ENCODE assay signal across 22 cellular contexts in genomic region chr2:219290381-219291171, GRCh38. TPM values are rescaled to one million over a fixed set of nuclear protein-coding genes. Genes with fewer than 3 reads are reported as not detected.
DNase-seq lines count a peak whose midpoint lies in the region; ATAC-seq, FAIRE-seq and TF ChIP-seq lines count a peak whose summit lies in the region.
"Had no signal": no experiment of that assay in that cellular context is flagged by ENCODE, and none has a peak within 500 bp of the region (broad histone marks: within the 10 kb centered on the region; RNA-seq: fewer than 3 reads in every experiment).

No MANE protein-coding gene starts in this region.

- WGBS in transverse colon (ENCODE audit: low coverage in 1 of 2), 2 donors, result 81 to 100% methylated on average over 1 to 16 of the region's 16 CpGs
- WGBS in HepG2 (ENCODE audit: low lambda C conversion rate), result 43% methylated on average over 16 of the region's 16 CpGs

- H3K9ac ChIP-seq in NT2/D1 (ENCODE audit: insufficient read length, low read depth) (peak overlapping the region; percentile 21), subcutaneous abdominal adipose tissue (ENCODE audit: low read length in 5 of 5) (peak overlapping the region in 1 of 5 donors; percentile 26), HepG2 (ENCODE audit: insufficient read depth, low read depth, low read length) (no peak overlapping the region)

- CTCF ChIA-PET in HepG2 (lab: Yijun Ruan, JAX; ENCODE audit: low intra/inter-chr PET ratio, low total read pairs), result no interaction called here

- TF ChIP-seq CTCF in breast epithelium (IDR thresholded peaks at IDR 0.05) (no peak), transverse colon (IDR thresholded peaks at IDR 0.05) (no peak), HepG2 (CRISPR knock-in tag; IDR thresholded peaks at IDR 0.05) (no peak)

- H3K27ac ChIP-seq in breast epithelium, result peak overlapping the region; percentile 74 to 92
- peak overlapping the region; percentile 65 for H3K27ac ChIP-seq in subcutaneous abdominal adipose tissue (ENCODE audit: low read depth, low read length)
- peak overlapping the region in 2 of 4 donors; percentile 50 to 59 for H3K27ac ChIP-seq in transverse colon
- no peak overlapping the region for H3K27ac ChIP-seq in HepG2 (ENCODE audit: extremely low read length, insufficient read depth, low read length)
- H3K27ac ChIP-seq: hepatocyte, upper lobe of left lung had no signal

- H2AFZ ChIP-seq in HepG2 (ENCODE audit: low read length), result no peak overlapping the region
- H2AFZ ChIP-seq: hepatocyte had no signal

- no peak for FAIRE-seq in HepG2 (lab: Jason Lieb, UNC)
- FAIRE-seq: endothelial cell of umbilical vein, keratinocyte had no signal

- no TSS peak for BruUV-seq in HepG2 (replicated peaks; lab: Mats Ljungman, UMichigan)

- H3K4me2 ChIP-seq in HepG2 (ENCODE audit: low read depth, low read length), result no peak overlapping the region
- H3K4me2 ChIP-seq: hepatocyte had no signal

- TF ChIP-seq EP300 in transverse colon (IDR thresholded peaks at IDR 0.05; ENCODE audit: low read depth), result no peak
- no peak for TF ChIP-seq EP300 in HepG2 (IDR thresholded peaks at IDR 0.05; ENCODE audit: low read depth in 2 of 2, low read length in 2 of 2)
- no peak for TF ChIP-seq EP300 in HepG2 (CRISPR knock-in tag; IDR thresholded peaks at IDR 0.05; ENCODE audit: borderline replicate concordance)

- H4K20me1 ChIP-seq in HepG2 (ENCODE audit: insufficient read depth, low read length), result no peaks in the 10 kb centered on the region

- TF ChIP-seq POLR2A in breast epithelium (IDR thresholded peaks at IDR 0.05) (no peak), transverse colon (IDR thresholded peaks at IDR 0.05) (no peak), HepG2 (IDR thresholded peaks at IDR 0.05; ENCODE audit: insufficient read depth in 1 of 2, low read depth in 2 of 2, low read length in 2 of 2) (no peak)

- ATAC-seq in HepG2, result no peak
- ATAC-seq: natural killer cell had no signal

- POLR2A ChIA-PET in HepG2 (lab: Yijun Ruan, JAX), result interaction anchor here (1.7 kb wide), 1 partner anchor 12 kb away, joined by 4 read pairs; the partner anchor contains the start of gene DNAJB2

- H3K4me3 ChIP-seq in NT2/D1 (ENCODE audit: insufficient read length, low read depth) (no peak overlapping the region), breast epithelium (no peak overlapping the region), subcutaneous abdominal adipose tissue (ENCODE audit: low read depth in 1 of 5, low read length in 5 of 5) (no peak overlapping the region), transverse colon (no peak overlapping the region), HepG2 (replicated peaks in 1 of 3; ENCODE audit: insufficient read depth in 1 of 3, low read depth in 2 of 3, low read length in 3 of 3) (no peak overlapping the region)
- H3K4me3 ChIP-seq: hepatocyte, upper lobe of left lung had no signal

- no peaks in the 10 kb centered on the region for H3K79me2 ChIP-seq in HepG2 (ENCODE audit: insufficient read depth, low read length)
- H3K79me2 ChIP-seq: hepatocyte had no signal

- H3K27me3 ChIP-seq in NT2/D1 (ENCODE audit: insufficient read depth, insufficient read length) (peaks cover 3% of the 10 kb centered on the region), breast epithelium (no peaks in the 10 kb centered on the region), subcutaneous abdominal adipose tissue (ENCODE audit: control insufficient read depth in 5 of 5, insufficient read depth in 4 of 5, low read length in 5 of 5) (no peaks in the 10 kb centered on the region), transverse colon (no peaks in the 10 kb centered on the region), HepG2 (ENCODE audit: control insufficient read depth in 1 of 2, insufficient read depth in 2 of 2, low read length in 2 of 2) (peaks cover 0 to 49% of the 10 kb centered on the region in 2 experiments; a peak in 4 of 5 replicates)
- H3K27me3 ChIP-seq: hepatocyte, upper lobe of left lung had no signal

- H3K9me3 ChIP-seq in NT2/D1 (ENCODE audit: insufficient read depth, low read length) (peaks cover 24% of the 10 kb centered on the region), breast epithelium (no peaks in the 10 kb centered on the region), subcutaneous abdominal adipose tissue (ENCODE audit: control insufficient read depth in 5 of 5, low read length in 5 of 5) (no peaks in the 10 kb centered on the region), transverse colon (no peaks in the 10 kb centered on the region), HepG2 (ENCODE audit: low read length) (no peaks in the 10 kb centered on the region)
- H3K9me3 ChIP-seq: upper lobe of left lung had no signal

- DNase-seq in NT2/D1 (ENCODE audit: low read depth, low spot score) (no peak), breast epithelium (ENCODE audit: low spot score in 2 of 2) (no peak), mesenteric fat pad (ENCODE audit: low spot score) (peak; percentile 73), transverse colon (no peak), SW480 (ENCODE audit: low spot score) (no peak), HepG2 (ENCODE audit: low spot score) (no peak)
- no peak for DNase-seq in stimulated activated CD4-positive, alpha-beta T cell treated with anti-CD3 and anti-CD28 coated beads, Interleukin-15, amount 100 ng/mL, for 24 hours
- DNase-seq: activated CD4-positive, alpha-beta T cell treated with anti-CD3 and anti-CD28 coated beads, Interleukin-2, amount 50 U/mL, for 1 hour; activated T-cell treated with anti-CD3 and anti-CD28 coated beads for 4 hours; COR-L47; natural killer cell; NCI-H524; SHP77 treated with DMSO at 0.1 percent for 48 hours; stimulated activated CD8-positive, alpha-beta memory T cell treated with anti-CD3 and anti-CD28 coated beads, Interleukin-4, amount 100 ng/mL, for 48 hours had no signal

- intact Hi-C loops in breast epithelium (cut with DNase I; ENCODE audit: low total_unique reads) (no loop called here), transverse colon (cut with DNase I; ENCODE audit: low total_unique reads) (loop anchor here (5.0 to 10.0 kb wide), 2 partner anchors 66 to 128 kb away; partner anchors contain the start of genes ANKZF1, ATG9A and NHEJ1), HepG2 (cut with micrococcal nuclease; ENCODE audit: unreplicated experiment) (loop anchor here (10.0 kb wide), 1 partner anchor 244 kb away; no protein-coding TSS in a partner anchor)

- H3K36me3 ChIP-seq in NT2/D1 (ENCODE audit: insufficient read depth, insufficient read length, low read length), result peaks cover 26% of the 10 kb centered on the region
- H3K36me3 ChIP-seq in breast epithelium, result no peaks in the 10 kb centered on the region
- peaks cover 0 to 12% (median 6%) of the 10 kb centered on the region in 5 donors for H3K36me3 ChIP-seq in subcutaneous abdominal adipose tissue (ENCODE audit: control insufficient read depth in 5 of 5, insufficient read depth in 5 of 5, low read length in 5 of 5)
- H3K36me3 ChIP-seq in transverse colon, result no peaks in the 10 kb centered on the region
- H3K36me3 ChIP-seq in HepG2 (replicated peaks in 1 of 2; ENCODE audit: control insufficient read depth in 1 of 2, insufficient read depth in 2 of 2, low read length in 2 of 2), result no peaks in the 10 kb centered on the region

- in situ Hi-C loops in transverse colon (cut with MboI; ENCODE audit: low pct_ligation_motif_present in 1 of 4, low pct_unique_long_range_greater_than_20kb in 1 of 4, low sequenced_read_pairs in 3 of 4), result loop anchor here (10.0 to 25.0 kb wide), 3 partner anchors 116 to 236 kb away; partner anchors contain the start of genes SLC23A3 (in 3 of the 4), CNPPD1 (in 2 of the 4), RETREG2 (in 2 of the 4) and NHEJ1 (in 1 of the 4)
- in situ Hi-C loops in HepG2 (cut with HindIII; ENCODE audit: extremely low pct_ligation_motif_present, low pct_unique_long_range_greater_than_20kb), result no loop called here

- peaks cover 13% of the 10 kb centered on the region for H3K4me1 ChIP-seq in NT2/D1 (ENCODE audit: insufficient read depth, insufficient read length)
- peaks cover 4 to 13% of the 10 kb centered on the region in 2 donors for H3K4me1 ChIP-seq in breast epithelium
- H3K4me1 ChIP-seq in subcutaneous abdominal adipose tissue (ENCODE audit: control insufficient read depth in 5 of 5, insufficient read depth in 5 of 5, low read length in 5 of 5), result peaks cover 0 to 39% (median 36%) of the 10 kb centered on the region in 5 donors
- peaks cover 0 to 24% (median 15%) of the 10 kb centered on the region in 4 donors for H3K4me1 ChIP-seq in transverse colon
- H3K4me1 ChIP-seq in HepG2 (ENCODE audit: insufficient read depth, low read length), result peaks cover 32% of the 10 kb centered on the region

- TF ChIP-seq RAD21 in HepG2 (CRISPR knock-in tag; IDR thresholded peaks at IDR 0.05), result no peak

RNA-seq across cellular contexts. Expression of gene DNAJB2, which starts 11.4 kb away (rescaled TPM):
- 10 to 100 TPM; 49.9 to 88.3 (median 59.0) TPM for total RNA-seq in breast epithelium
- 67.5 TPM for total RNA-seq in mesenteric fat pad
- 10 to 100 TPM; 22.7 to 95.0 (median 54.3) TPM for total RNA-seq in transverse colon
- total RNA-seq in HepG2 (2016; rRNA removed; fragmentation: Illumina TruSeq; extraction: Trizol), result 18.6 and 21.3 TPM in 2 replicates
- total RNA-seq in HepG2 (2016; cell fraction: cytosol; rRNA removed; fragmentation: Illumina TruSeq; extraction: Trizol; ENCODE audit: low read depth), result 11.0 and 12.3 TPM in 2 replicates
- 17.1 and 21.1 TPM in 2 replicates for total RNA-seq in HepG2 (2016; cell fraction: insoluble cytoplasmic fraction; rRNA removed; fragmentation: Illumina TruSeq; extraction: Trizol)
- total RNA-seq in HepG2 (2016; cell fraction: membrane; rRNA removed; fragmentation: Illumina TruSeq; extraction: Trizol), result 18.1 and 22.0 TPM in 2 replicates
- total RNA-seq in HepG2 (2016; cell fraction: nucleus; rRNA removed; fragmentation: Illumina TruSeq; extraction: Trizol), result 14.6 and 15.9 TPM in 2 replicates
- polyA plus RNA-seq in HepG2 (2011; rRNA removed), result 31.1 and 55.2 TPM in 2 replicates
- polyA plus RNA-seq in HepG2 (2011; cell fraction: cytosol; rRNA removed), result 30.3 and 35.7 TPM in 2 replicates
- 135 and 143 TPM in 2 replicates for polyA plus RNA-seq in HepG2 (2011; cell fraction: nucleus; rRNA removed)
- 29.8 and 56.4 TPM in 2 replicates for polyA plus RNA-seq in HepG2 (2012)
- 12.6 and 15.8 TPM in 2 replicates for polyA plus RNA-seq in HepG2 (2016; cell fraction: cytosol; fragmentation: Illumina TruSeq; extraction: Trizol; ENCODE audit: low read depth)
- polyA plus RNA-seq in HepG2 (2016; cell fraction: insoluble cytoplasmic fraction; fragmentation: Illumina TruSeq; extraction: Trizol; ENCODE audit: low read depth), result 26.8 and 30.7 TPM in 2 replicates
- polyA plus RNA-seq in HepG2 (2016; cell fraction: membrane; fragmentation: Illumina TruSeq; extraction: Trizol; ENCODE audit: low read depth), result 23.9 and 24.2 TPM in 2 replicates
- polyA plus RNA-seq in HepG2 (2016; cell fraction: nucleus; fragmentation: Illumina TruSeq; extraction: Trizol; ENCODE audit: insufficient read depth, low read depth), result 42.9 and 50.3 TPM in 2 replicates
- polyA minus RNA-seq in HepG2 (2011; rRNA and poly(A)+ RNA removed; ENCODE audit: low replicate concordance), result 17.7 and 40.8 TPM in 2 replicates
- 14.7 and 20.1 TPM in 2 replicates for polyA minus RNA-seq in HepG2 (2011; cell fraction: cytosol; rRNA and poly(A)+ RNA removed)
- polyA minus RNA-seq in HepG2 (2011; cell fraction: nucleus; rRNA and poly(A)+ RNA removed), result 23.2 and 30.5 TPM in 2 replicates

RNA-seq across cellular contexts. Expression of gene PTPRN, which starts 18.6 kb away (rescaled TPM):
- total RNA-seq in breast epithelium (under 1 TPM in 2 of 3 donors, not detected in 1; 0.33 to 0.44 TPM), mesenteric fat pad (not detected), transverse colon (1 to 10 TPM in 3 of 4 donors, under 1 TPM in 1; 0.60 to 2.6 (median 2.1) TPM), HepG2 (2016; rRNA removed; fragmentation: Illumina TruSeq; extraction: Trizol) (not detected in 2 replicates)
- total RNA-seq in HepG2 (2016; cell fraction: cytosol; rRNA removed; fragmentation: Illumina TruSeq; extraction: Trizol; ENCODE audit: low read depth), result not detected in 2 replicates
- not detected in 2 replicates for total RNA-seq in HepG2 (2016; cell fraction: insoluble cytoplasmic fraction; rRNA removed; fragmentation: Illumina TruSeq; extraction: Trizol)
- total RNA-seq in HepG2 (2016; cell fraction: membrane; rRNA removed; fragmentation: Illumina TruSeq; extraction: Trizol), result not detected in 2 replicates
- not detected in 2 replicates for total RNA-seq in HepG2 (2016; cell fraction: nucleus; rRNA removed; fragmentation: Illumina TruSeq; extraction: Trizol)
- polyA plus RNA-seq in HepG2 (2011; rRNA removed), result 0.24 and 0.26 TPM in 2 replicates
- 0.05 and 0.10 TPM in 2 replicates for polyA plus RNA-seq in HepG2 (2011; cell fraction: cytosol; rRNA removed)
- 0.08 and 0.12 TPM in 2 replicates for polyA plus RNA-seq in HepG2 (2011; cell fraction: nucleus; rRNA removed)
- 0.51 and 0.74 TPM in 2 replicates for polyA plus RNA-seq in HepG2 (2012)
- not detected in 2 replicates for polyA plus RNA-seq in HepG2 (2016; cell fraction: cytosol; fragmentation: Illumina TruSeq; extraction: Trizol; ENCODE audit: low read depth)
- polyA plus RNA-seq in HepG2 (2016; cell fraction: insoluble cytoplasmic fraction; fragmentation: Illumina TruSeq; extraction: Trizol; ENCODE audit: low read depth), result not detected in 2 replicates
- polyA plus RNA-seq in HepG2 (2016; cell fraction: membrane; fragmentation: Illumina TruSeq; extraction: Trizol; ENCODE audit: low read depth), result not detected in 2 replicates
- polyA plus RNA-seq in HepG2 (2016; cell fraction: nucleus; fragmentation: Illumina TruSeq; extraction: Trizol; ENCODE audit: insufficient read depth, low read depth), result not detected in 2 replicates
- polyA minus RNA-seq in HepG2 (2011; rRNA and poly(A)+ RNA removed; ENCODE audit: low replicate concordance), result 0.06 TPM in 1 of 2 replicates, not detected in the other
- polyA minus RNA-seq in HepG2 (2011; cell fraction: cytosol; rRNA and poly(A)+ RNA removed), result not detected in 2 replicates
- polyA minus RNA-seq in HepG2 (2011; cell fraction: nucleus; rRNA and poly(A)+ RNA removed), result not detected in 2 replicates
- total RNA-seq: activated naive CD4-positive, alpha-beta T cell treated with anti-CD3 and anti-CD28 coated beads for 36 hours; endothelial cell of umbilical vein; T-helper 1 cell treated with Interleukin-12 subunit alpha and Interleukin-12 subunit beta and Interleukin-4 antibody, amounts not matched to agents 30 ng/mL and 1 ng/mL, for 36 hours had no signal
- polyA plus RNA-seq: endothelial cell of umbilical vein, keratinocyte had no signal

RNA-seq across cellular contexts. Expression of gene TUBA4A, which starts 36.9 kb away (rescaled TPM):
- total RNA-seq in breast epithelium (10 to 100 TPM in 2 of 3 donors, 1 to 10 TPM in 1; 5.4 to 73.3 (median 48.8) TPM), mesenteric fat pad (21.7 TPM), transverse colon (100 to 1,000 TPM in 1 of 4 donors, 10 to 100 TPM in 3; 39.2 to 101 (median 70.8) TPM), HepG2 (2016; rRNA removed; fragmentation: Illumina TruSeq; extraction: Trizol) (0.97 and 1.3 TPM in 2 replicates)
- 0.10 and 0.18 TPM in 2 replicates for total RNA-seq in HepG2 (2016; cell fraction: cytosol; rRNA removed; fragmentation: Illumina TruSeq; extraction: Trizol; ENCODE audit: low read depth)
- 1.2 and 2.1 TPM in 2 replicates for total RNA-seq in HepG2 (2016; cell fraction: insoluble cytoplasmic fraction; rRNA removed; fragmentation: Illumina TruSeq; extraction: Trizol)
- total RNA-seq in HepG2 (2016; cell fraction: membrane; rRNA removed; fragmentation: Illumina TruSeq; extraction: Trizol), result 0.34 and 0.52 TPM in 2 replicates
- 0.78 and 0.81 TPM in 2 replicates for total RNA-seq in HepG2 (2016; cell fraction: nucleus; rRNA removed; fragmentation: Illumina TruSeq; extraction: Trizol)
- polyA plus RNA-seq in HepG2 (2011; rRNA removed), result 12.7 and 19.5 TPM in 2 replicates
- polyA plus RNA-seq in HepG2 (2011; cell fraction: cytosol; rRNA removed), result 10.0 and 11.2 TPM in 2 replicates
- 37.1 and 38.2 TPM in 2 replicates for polyA plus RNA-seq in HepG2 (2011; cell fraction: nucleus; rRNA removed)
- 15.6 and 17.6 TPM in 2 replicates for polyA plus RNA-seq in HepG2 (2012)
- 0.87 and 1.3 TPM in 2 replicates for polyA plus RNA-seq in HepG2 (2016; cell fraction: cytosol; fragmentation: Illumina TruSeq; extraction: Trizol; ENCODE audit: low read depth)
- 2.8 TPM in 2 replicates for polyA plus RNA-seq in HepG2 (2016; cell fraction: insoluble cytoplasmic fraction; fragmentation: Illumina TruSeq; extraction: Trizol; ENCODE audit: low read depth)
- 0.76 and 1.1 TPM in 2 replicates for polyA plus RNA-seq in HepG2 (2016; cell fraction: membrane; fragmentation: Illumina TruSeq; extraction: Trizol; ENCODE audit: low read depth)
- 1.9 and 3.4 TPM in 2 replicates for polyA plus RNA-seq in HepG2 (2016; cell fraction: nucleus; fragmentation: Illumina TruSeq; extraction: Trizol; ENCODE audit: insufficient read depth, low read depth)
- polyA minus RNA-seq in HepG2 (2011; rRNA and poly(A)+ RNA removed; ENCODE audit: low replicate concordance), result 6.5 and 116 TPM in 2 replicates
- 1.8 and 2.1 TPM in 2 replicates for polyA minus RNA-seq in HepG2 (2011; cell fraction: cytosol; rRNA and poly(A)+ RNA removed)
- polyA minus RNA-seq in HepG2 (2011; cell fraction: nucleus; rRNA and poly(A)+ RNA removed), result 2.0 and 3.0 TPM in 2 replicates

RNA-seq across cellular contexts. Expression of gene TUBA4B, which starts 37.5 kb away (rescaled TPM):
- total RNA-seq in breast epithelium (under 1 TPM in 1 of 3 donors, not detected in 2; 0.16 TPM), mesenteric fat pad (not detected), transverse colon (not detected), HepG2 (2016; rRNA removed; fragmentation: Illumina TruSeq; extraction: Trizol) (0.18 and 0.29 TPM in 2 replicates)
- 0.30 and 0.35 TPM in 2 replicates for total RNA-seq in HepG2 (2016; cell fraction: cytosol; rRNA removed; fragmentation: Illumina TruSeq; extraction: Trizol; ENCODE audit: low read depth)
- total RNA-seq in HepG2 (2016; cell fraction: insoluble cytoplasmic fraction; rRNA removed; fragmentation: Illumina TruSeq; extraction: Trizol), result 0.18 and 0.24 TPM in 2 replicates
- total RNA-seq in HepG2 (2016; cell fraction: membrane; rRNA removed; fragmentation: Illumina TruSeq; extraction: Trizol), result 0.34 and 0.41 TPM in 2 replicates
- 0.28 TPM in 1 of 2 replicates, not detected in the other for total RNA-seq in HepG2 (2016; cell fraction: nucleus; rRNA removed; fragmentation: Illumina TruSeq; extraction: Trizol)
- polyA plus RNA-seq in HepG2 (2011; rRNA removed), result 0.18 and 0.22 TPM in 2 replicates
- polyA plus RNA-seq in HepG2 (2011; cell fraction: cytosol; rRNA removed), result 0.32 and 0.55 TPM in 2 replicates
- polyA plus RNA-seq in HepG2 (2011; cell fraction: nucleus; rRNA removed), result 0.19 and 0.21 TPM in 2 replicates
- polyA plus RNA-seq in HepG2 (2012), result not detected in 2 replicates
- polyA plus RNA-seq in HepG2 (2016; cell fraction: cytosol; fragmentation: Illumina TruSeq; extraction: Trizol; ENCODE audit: low read depth), result 0.10 and 0.15 TPM in 2 replicates
- 0.27 and 0.32 TPM in 2 replicates for polyA plus RNA-seq in HepG2 (2016; cell fraction: insoluble cytoplasmic fraction; fragmentation: Illumina TruSeq; extraction: Trizol; ENCODE audit: low read depth)
- 0.21 and 0.30 TPM in 2 replicates for polyA plus RNA-seq in HepG2 (2016; cell fraction: membrane; fragmentation: Illumina TruSeq; extraction: Trizol; ENCODE audit: low read depth)
- 0.57 TPM in 1 of 2 replicates, not detected in the other for polyA plus RNA-seq in HepG2 (2016; cell fraction: nucleus; fragmentation: Illumina TruSeq; extraction: Trizol; ENCODE audit: insufficient read depth, low read depth)
- 0.19 TPM in 1 of 2 replicates, not detected in the other for polyA minus RNA-seq in HepG2 (2011; rRNA and poly(A)+ RNA removed; ENCODE audit: low replicate concordance)
- polyA minus RNA-seq in HepG2 (2011; cell fraction: cytosol; rRNA and poly(A)+ RNA removed), result not detected in 2 replicates
- not detected in 2 replicates for polyA minus RNA-seq in HepG2 (2011; cell fraction: nucleus; rRNA and poly(A)+ RNA removed)
- total RNA-seq: activated naive CD4-positive, alpha-beta T cell treated with anti-CD3 and anti-CD28 coated beads for 36 hours; endothelial cell of umbilical vein; fibroblast of villous mesenchyme; natural killer cell had no signal
- polyA plus RNA-seq: endothelial cell of umbilical vein, hepatocyte, keratinocyte had no signal

RNA-seq across cellular contexts. Expression of gene RESP18, which starts 42.0 kb away (rescaled TPM):
- total RNA-seq in breast epithelium (not detected), mesenteric fat pad (not detected), transverse colon (not detected), HepG2 (2016; rRNA removed; fragmentation: Illumina TruSeq; extraction: Trizol) (not detected in 2 replicates)
- total RNA-seq in HepG2 (2016; cell fraction: cytosol; rRNA removed; fragmentation: Illumina TruSeq; extraction: Trizol; ENCODE audit: low read depth), result not detected in 2 replicates
- not detected in 2 replicates for total RNA-seq in HepG2 (2016; cell fraction: insoluble cytoplasmic fraction; rRNA removed; fragmentation: Illumina TruSeq; extraction: Trizol)
- total RNA-seq in HepG2 (2016; cell fraction: membrane; rRNA removed; fragmentation: Illumina TruSeq; extraction: Trizol), result not detected in 2 replicates
- not detected in 2 replicates for total RNA-seq in HepG2 (2016; cell fraction: nucleus; rRNA removed; fragmentation: Illumina TruSeq; extraction: Trizol)
- polyA plus RNA-seq in HepG2 (2011; rRNA removed), result not detected in 2 replicates
- polyA plus RNA-seq in HepG2 (2011; cell fraction: cytosol; rRNA removed), result not detected in 2 replicates
- not detected in 2 replicates for polyA plus RNA-seq in HepG2 (2011; cell fraction: nucleus; rRNA removed)
- polyA plus RNA-seq in HepG2 (2012), result not detected in 2 replicates
- polyA plus RNA-seq in HepG2 (2016; cell fraction: cytosol; fragmentation: Illumina TruSeq; extraction: Trizol; ENCODE audit: low read depth), result not detected in 2 replicates
- polyA plus RNA-seq in HepG2 (2016; cell fraction: insoluble cytoplasmic fraction; fragmentation: Illumina TruSeq; extraction: Trizol; ENCODE audit: low read depth), result not detected in 2 replicates
- polyA plus RNA-seq in HepG2 (2016; cell fraction: membrane; fragmentation: Illumina TruSeq; extraction: Trizol; ENCODE audit: low read depth), result not detected in 2 replicates
- not detected in 2 replicates for polyA plus RNA-seq in HepG2 (2016; cell fraction: nucleus; fragmentation: Illumina TruSeq; extraction: Trizol; ENCODE audit: insufficient read depth, low read depth)
- polyA minus RNA-seq in HepG2 (2011; rRNA and poly(A)+ RNA removed; ENCODE audit: low replicate concordance), result not detected in 2 replicates
- not detected in 2 replicates for polyA minus RNA-seq in HepG2 (2011; cell fraction: cytosol; rRNA and poly(A)+ RNA removed)
- polyA minus RNA-seq in HepG2 (2011; cell fraction: nucleus; rRNA and poly(A)+ RNA removed), result not detected in 2 replicates
- total RNA-seq: activated naive CD4-positive, alpha-beta T cell treated with anti-CD3 and anti-CD28 coated beads for 36 hours; endothelial cell of umbilical vein; fibroblast of villous mesenchyme; hepatocyte; natural killer cell; T-helper 1 cell treated with Interleukin-12 subunit alpha and Interleukin-12 subunit beta and Interleukin-4 antibody, amounts not matched to agents 30 ng/mL and 1 ng/mL, for 36 hours; upper lobe of left lung had no signal
- polyA plus RNA-seq: endothelial cell of umbilical vein, hepatocyte, keratinocyte had no signal
